ENCODE assay signal across 1 cellular context in genomic region chr19:2249010-2249866, GRCh38.
TF ChIP-seq lines count a peak whose summit lies in the region.

AMH (plus strand) TSS chr19:2249323; CDS start chr19:2249333, 10 bp downstream.

TF ChIP-seq in HepG2, 621 proteins besides CTCF, POLR2A, EP300 and RAD21 (continues in another document):
- no peak for TF ChIP-seq ARID3A (IDR thresholded peaks at IDR 0.05; ENCODE audit: low read depth, low read length)
- no peak for TF ChIP-seq ZNF709 (CRISPR knock-in tag; IDR thresholded peaks at IDR 0.05)
- TF ChIP-seq NFYC (CRISPR knock-in tag; IDR thresholded peaks at IDR 0.05), result no peak
- no peak for TF ChIP-seq SMYD3 (CRISPR knock-in tag; IDR thresholded peaks at IDR 0.05)
- no peak; the same call in none of the 2 replicates for TF ChIP-seq PAF1 (CRISPR knock-in tag; IDR thresholded peaks at IDR 0.05)
- no peak for TF ChIP-seq WIZ (CRISPR knock-in tag; IDR thresholded peaks at IDR 0.05)
- no peak for TF ChIP-seq NFE2L1 (CRISPR knock-in tag; IDR thresholded peaks at IDR 0.05; ENCODE audit: borderline replicate concordance)
- TF ChIP-seq, protein P1, sequence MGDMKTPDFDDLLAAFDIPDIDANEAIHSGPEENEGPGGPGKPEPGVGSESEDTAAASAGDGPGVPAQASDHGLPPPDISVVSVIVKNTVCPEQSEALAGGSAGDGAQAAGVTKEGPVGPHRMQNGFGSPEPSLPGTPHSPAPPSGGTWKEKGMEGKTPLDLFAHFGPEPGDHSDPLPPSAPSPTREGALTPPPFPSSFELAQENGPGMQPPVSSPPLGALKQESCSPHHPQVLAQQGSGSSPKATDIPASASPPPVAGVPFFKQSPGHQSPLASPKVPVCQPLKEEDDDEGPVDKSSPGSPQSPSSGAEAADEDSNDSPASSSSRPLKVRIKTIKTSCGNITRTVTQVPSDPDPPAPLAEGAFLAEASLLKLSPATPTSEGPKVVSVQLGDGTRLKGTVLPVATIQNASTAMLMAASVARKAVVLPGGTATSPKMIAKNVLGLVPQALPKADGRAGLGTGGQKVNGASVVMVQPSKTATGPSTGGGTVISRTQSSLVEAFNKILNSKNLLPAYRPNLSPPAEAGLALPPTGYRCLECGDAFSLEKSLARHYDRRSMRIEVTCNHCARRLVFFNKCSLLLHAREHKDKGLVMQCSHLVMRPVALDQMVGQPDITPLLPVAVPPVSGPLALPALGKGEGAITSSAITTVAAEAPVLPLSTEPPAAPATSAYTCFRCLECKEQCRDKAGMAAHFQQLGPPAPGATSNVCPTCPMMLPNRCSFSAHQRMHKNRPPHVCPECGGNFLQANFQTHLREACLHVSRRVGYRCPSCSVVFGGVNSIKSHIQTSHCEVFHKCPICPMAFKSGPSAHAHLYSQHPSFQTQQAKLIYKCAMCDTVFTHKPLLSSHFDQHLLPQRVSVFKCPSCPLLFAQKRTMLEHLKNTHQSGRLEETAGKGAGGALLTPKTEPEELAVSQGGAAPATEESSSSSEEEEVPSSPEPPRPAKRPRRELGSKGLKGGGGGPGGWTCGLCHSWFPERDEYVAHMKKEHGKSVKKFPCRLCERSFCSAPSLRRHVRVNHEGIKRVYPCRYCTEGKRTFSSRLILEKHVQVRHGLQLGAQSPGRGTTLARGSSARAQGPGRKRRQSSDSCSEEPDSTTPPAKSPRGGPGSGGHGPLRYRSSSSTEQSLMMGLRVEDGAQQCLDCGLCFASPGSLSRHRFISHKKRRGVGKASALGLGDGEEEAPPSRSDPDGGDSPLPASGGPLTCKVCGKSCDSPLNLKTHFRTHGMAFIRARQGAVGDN (CRISPR knock-in tag; IDR thresholded peaks at IDR 0.05), result peak; percentile 31; the same call in 1 of the 2 replicates
- TF ChIP-seq ZNF772 (CRISPR knock-in tag; IDR thresholded peaks at IDR 0.05), result no peak
- TF ChIP-seq ZNF776 (CRISPR knock-in tag; IDR thresholded peaks at IDR 0.05), result no peak
- no peak for TF ChIP-seq ZNF766 (CRISPR knock-in tag; IDR thresholded peaks at IDR 0.05; ENCODE audit: borderline replicate concordance)
- TF ChIP-seq SIX1 (CRISPR knock-in tag; IDR thresholded peaks at IDR 0.05; ENCODE audit: borderline replicate concordance), result no peak
- TF ChIP-seq ZNF354B (CRISPR knock-in tag; IDR thresholded peaks at IDR 0.05), result no peak
- TF ChIP-seq, protein P2, sequence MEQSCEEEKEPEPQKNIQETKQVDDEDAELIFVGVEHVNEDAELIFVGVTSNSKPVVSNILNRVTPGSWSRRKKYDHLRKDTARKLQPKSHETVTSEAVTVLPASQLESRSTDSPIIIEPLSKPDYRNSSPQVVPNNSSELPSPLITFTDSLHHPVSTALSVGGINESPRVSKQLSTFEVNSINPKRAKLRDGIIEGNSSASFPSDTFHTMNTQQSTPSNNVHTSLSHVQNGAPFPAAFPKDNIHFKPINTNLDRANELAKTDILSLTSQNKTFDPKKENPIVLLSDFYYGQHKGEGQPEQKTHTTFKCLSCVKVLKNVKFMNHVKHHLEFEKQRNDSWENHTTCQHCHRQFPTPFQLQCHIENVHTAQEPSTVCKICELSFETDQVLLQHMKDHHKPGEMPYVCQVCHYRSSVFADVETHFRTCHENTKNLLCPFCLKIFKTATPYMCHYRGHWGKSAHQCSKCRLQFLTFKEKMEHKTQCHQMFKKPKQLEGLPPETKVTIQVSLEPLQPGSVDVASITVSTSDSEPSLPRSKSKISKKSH (CRISPR knock-in tag; IDR thresholded peaks at IDR 0.05; ENCODE audit: borderline replicate concordance), result 0 out of 2 replicates have a peak, but pooled peaks have one; percentile 20
- TF ChIP-seq DNMT3B (CRISPR knock-in tag; conservative IDR thresholded peaks at IDR 0.05), result no peak
- peak; percentile 37; the same call in 1 of the 2 replicates for TF ChIP-seq HNRNPL (IDR thresholded peaks at IDR 0.05; ENCODE audit: low read depth, low read length)
- no peak for TF ChIP-seq ZNF30 (CRISPR knock-in tag; IDR thresholded peaks at IDR 0.05)
- no peak for TF ChIP-seq ZNF205 (CRISPR knock-in tag; IDR thresholded peaks at IDR 0.05)
- TF ChIP-seq SOX13 (IDR thresholded peaks at IDR 0.05), result no peak
- TF ChIP-seq SOX13 (CRISPR knock-in tag; conservative IDR thresholded peaks at IDR 0.05 in 1 of 2, IDR thresholded peaks at IDR 0.05 in 1 of 2), result no peak
- TF ChIP-seq AGO1 (IDR thresholded peaks at IDR 0.05; ENCODE audit: low read depth, low read length, poor library complexity, severe bottlenecking), result peak; percentile 91
- no peak for TF ChIP-seq ZNF629 (CRISPR knock-in tag; conservative IDR thresholded peaks at IDR 0.05)
- TF ChIP-seq, protein P3, sequence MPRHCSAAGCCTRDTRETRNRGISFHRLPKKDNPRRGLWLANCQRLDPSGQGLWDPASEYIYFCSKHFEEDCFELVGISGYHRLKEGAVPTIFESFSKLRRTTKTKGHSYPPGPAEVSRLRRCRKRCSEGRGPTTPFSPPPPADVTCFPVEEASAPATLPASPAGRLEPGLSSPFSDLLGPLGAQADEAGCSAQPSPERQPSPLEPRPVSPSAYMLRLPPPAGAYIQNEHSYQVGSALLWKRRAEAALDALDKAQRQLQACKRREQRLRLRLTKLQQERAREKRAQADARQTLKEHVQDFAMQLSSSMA (CRISPR knock-in tag; IDR thresholded peaks at IDR 0.05), result no peak
- no peak for TF ChIP-seq FOXO1 (CRISPR knock-in tag; IDR thresholded peaks at IDR 0.05)
- TF ChIP-seq, protein P4, sequence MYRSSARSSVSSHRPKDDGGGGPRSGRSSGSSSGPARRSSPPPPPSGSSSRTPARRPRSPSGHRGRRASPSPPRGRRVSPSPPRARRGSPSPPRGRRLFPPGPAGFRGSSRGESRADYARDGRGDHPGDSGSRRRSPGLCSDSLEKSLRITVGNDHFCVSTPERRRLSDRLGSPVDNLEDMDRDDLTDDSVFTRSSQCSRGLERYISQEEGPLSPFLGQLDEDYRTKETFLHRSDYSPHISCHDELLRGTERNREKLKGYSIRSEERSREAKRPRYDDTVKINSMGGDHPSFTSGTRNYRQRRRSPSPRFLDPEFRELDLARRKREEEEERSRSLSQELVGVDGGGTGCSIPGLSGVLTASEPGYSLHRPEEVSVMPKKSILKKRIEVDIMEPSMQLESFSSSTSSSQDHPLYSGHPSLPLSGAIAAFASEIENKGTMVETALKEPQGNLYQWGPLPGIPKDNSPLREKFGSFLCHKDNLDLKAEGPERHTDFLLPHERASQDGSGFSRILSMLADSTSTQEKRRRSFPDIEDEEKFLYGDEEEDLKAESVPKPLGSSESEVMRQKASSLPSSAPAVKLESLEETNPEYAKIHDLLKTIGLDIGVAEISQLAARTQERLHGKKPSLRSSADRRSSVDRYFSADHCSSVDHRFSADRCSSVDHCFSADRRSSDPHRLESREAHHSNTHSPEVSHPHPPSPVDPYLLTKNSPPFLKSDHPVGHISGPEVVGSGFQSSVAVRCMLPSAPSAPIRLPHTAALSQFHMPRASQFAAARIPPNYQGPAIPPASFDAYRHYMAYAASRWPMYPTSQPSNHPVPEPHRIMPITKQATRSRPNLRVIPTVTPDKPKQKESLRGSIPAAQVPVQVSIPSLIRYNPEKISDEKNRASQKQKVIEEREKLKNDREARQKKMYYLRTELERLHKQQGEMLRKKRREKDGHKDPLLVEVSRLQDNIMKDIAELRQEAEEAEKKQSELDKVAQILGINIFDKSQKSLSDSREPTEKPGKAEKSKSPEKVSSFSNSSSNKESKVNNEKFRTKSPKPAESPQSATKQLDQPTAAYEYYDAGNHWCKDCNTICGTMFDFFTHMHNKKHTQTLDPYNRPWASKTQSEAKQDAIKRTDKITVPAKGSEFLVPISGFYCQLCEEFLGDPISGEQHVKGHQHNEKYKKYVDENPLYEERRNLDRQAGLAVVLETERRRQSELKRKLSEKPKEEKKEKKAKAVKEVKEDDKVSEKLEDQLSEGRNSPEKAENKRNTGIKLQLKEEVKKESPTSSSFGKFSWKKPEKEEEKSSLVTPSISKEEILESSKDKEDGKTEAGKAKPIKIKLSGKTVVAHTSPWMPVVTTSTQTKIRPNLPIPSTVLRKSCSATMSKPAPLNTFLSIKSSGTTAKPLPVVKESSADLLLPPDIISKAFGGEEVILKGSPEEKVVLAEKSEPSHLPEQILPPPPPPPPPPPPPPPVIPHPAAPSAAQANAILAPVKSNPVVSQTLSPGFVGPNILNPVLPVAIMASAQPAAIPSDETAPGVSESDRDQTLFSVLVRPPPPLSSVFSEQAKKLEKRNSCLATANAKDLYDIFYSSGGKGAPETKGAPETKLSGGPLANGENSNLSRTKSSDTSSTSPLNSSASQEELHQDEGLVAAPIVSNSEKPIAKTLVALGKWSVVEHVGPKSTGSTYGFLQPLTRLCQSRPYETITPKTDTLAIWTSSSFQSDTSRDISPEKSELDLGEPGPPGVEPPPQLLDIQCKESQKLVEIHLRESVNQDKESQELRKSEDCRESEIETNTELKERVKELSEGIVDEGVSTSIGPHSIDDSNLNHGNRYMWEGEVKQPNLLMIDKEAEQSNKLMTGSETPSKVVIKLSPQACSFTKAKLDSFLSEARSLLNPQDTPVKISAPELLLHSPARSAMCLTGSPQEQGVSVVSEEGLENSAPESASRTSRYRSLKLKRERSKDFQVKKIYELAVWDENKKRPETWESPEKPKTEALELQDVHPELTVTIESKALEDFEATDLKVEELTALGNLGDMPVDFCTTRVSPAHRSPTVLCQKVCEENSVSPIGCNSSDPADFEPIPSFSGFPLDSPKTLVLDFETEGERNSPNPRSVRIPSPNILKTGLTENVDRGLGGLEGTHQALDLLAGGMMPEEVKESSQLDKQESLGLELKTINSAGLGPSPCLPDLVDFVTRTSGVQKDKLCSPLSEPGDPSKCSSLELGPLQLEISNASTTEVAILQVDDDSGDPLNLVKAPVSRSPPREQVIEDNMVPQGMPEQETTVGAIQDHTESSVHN (CRISPR knock-in tag; IDR thresholded peaks at IDR 0.05), result no peak
- no peak for TF ChIP-seq GPN1 (CRISPR knock-in tag; IDR thresholded peaks at IDR 0.05; ENCODE audit: borderline replicate concordance)
- no peak for TF ChIP-seq FOXA1 (IDR thresholded peaks at IDR 0.05)
- TF ChIP-seq FOXA1 (CRISPR knock-in tag; IDR thresholded peaks at IDR 0.05), result peak; percentile 50; the same call in 1 of the 2 replicates
- no peak for TF ChIP-seq AKNA (CRISPR knock-in tag; IDR thresholded peaks at IDR 0.05; ENCODE audit: borderline replicate concordance)
- no peak for TF ChIP-seq ZNF652 (CRISPR knock-in tag; IDR thresholded peaks at IDR 0.05; ENCODE audit: borderline replicate concordance, low read depth)
- no peak for TF ChIP-seq MXI1 (IDR thresholded peaks at IDR 0.05; ENCODE audit: borderline replicate concordance, low read depth, low read length)
- TF ChIP-seq SUZ12 (IDR thresholded peaks at IDR 0.05; ENCODE audit: low read depth, low read length), result no peak
- peak; percentile 24; the same call in 1 of the 2 replicates for TF ChIP-seq AKAP8 (CRISPR knock-in tag; IDR thresholded peaks at IDR 0.05)
- TF ChIP-seq KMT2A (CRISPR knock-in tag; IDR thresholded peaks at IDR 0.05), result no peak
- no peak for TF ChIP-seq JARID2 (CRISPR knock-in tag; IDR thresholded peaks at IDR 0.05; ENCODE audit: insufficient replicate concordance)
- TF ChIP-seq RBFOX2 (IDR thresholded peaks at IDR 0.05; ENCODE audit: low read depth, low read length), result peak; percentile 63
- TF ChIP-seq KDM2A (CRISPR knock-in tag; IDR thresholded peaks at IDR 0.05; ENCODE audit: borderline replicate concordance, low read depth), result peak; percentile 42; the same call in 1 of the 2 replicates
- TF ChIP-seq TBX2 (CRISPR knock-in tag; IDR thresholded peaks at IDR 0.05; ENCODE audit: borderline replicate concordance), result no peak
- peak; percentile 44 for TF ChIP-seq POLR2G (IDR thresholded peaks at IDR 0.05; ENCODE audit: low read depth, low read length)
- TF ChIP-seq CCDC6 (CRISPR knock-in tag; IDR thresholded peaks at IDR 0.05), result no peak
- TF ChIP-seq, protein P5, sequence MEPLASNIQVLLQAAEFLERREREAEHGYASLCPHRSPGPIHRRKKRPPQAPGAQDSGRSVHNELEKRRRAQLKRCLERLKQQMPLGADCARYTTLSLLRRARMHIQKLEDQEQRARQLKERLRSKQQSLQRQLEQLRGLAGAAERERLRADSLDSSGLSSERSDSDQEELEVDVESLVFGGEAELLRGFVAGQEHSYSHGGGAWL (CRISPR knock-in tag; IDR thresholded peaks at IDR 0.05), result no peak
- TF ChIP-seq ZNF136 (CRISPR knock-in tag; IDR thresholded peaks at IDR 0.05; ENCODE audit: low read depth), result no peak
- no peak for TF ChIP-seq MED1 (CRISPR knock-in tag; IDR thresholded peaks at IDR 0.05)
- no peak for TF ChIP-seq ZNF260 (CRISPR knock-in tag; IDR thresholded peaks at IDR 0.05; ENCODE audit: borderline replicate concordance, low read depth)
